1 cellular context compared by ENCODE assay signal in the genomic region with DNA sequence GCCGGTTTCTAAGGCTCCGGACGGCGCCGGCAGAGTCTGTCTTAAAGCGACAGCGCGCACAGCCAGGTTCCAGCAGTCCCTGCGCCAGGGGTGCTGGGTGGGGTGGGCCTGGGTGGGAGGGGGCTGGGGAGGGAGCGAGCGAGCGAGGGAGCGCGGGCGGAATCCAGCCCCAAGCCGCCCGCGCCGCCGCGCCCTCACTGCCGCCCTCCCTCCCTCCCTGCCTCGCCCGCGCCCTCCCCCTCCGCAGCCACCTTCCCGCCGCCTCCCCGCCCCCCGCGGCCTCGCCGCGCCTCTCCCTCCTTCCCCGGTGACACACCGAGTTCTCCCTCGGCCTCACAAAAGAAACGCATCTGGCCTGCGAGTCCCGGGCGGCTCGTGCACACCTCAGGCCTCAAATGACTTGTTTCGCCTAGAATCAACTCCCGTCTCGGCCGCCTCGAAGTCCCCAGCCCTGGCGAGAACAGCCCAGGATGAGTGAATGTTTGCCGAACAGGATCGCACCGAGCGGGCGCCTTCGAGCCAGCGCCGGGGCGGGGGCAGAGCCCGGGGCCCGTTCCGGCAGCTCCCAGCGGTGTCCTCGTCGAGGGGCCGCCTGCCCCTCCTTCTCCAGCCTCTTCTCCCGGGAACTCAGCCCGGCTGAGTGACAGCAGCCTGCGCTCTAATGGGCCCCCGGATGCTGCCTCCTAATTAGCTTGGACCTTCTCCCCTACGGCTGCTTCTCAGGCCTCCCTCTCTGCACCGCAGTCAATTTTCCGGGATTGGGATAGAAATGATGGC.
TF ChIP-seq lines count a peak whose summit lies in the region.

A gene (minus strand): TSS at position 43 of the 777 bp plus-strand sequence. CDS start 347 bp downstream, outside the sequence.

TF ChIP-seq in HEK293, 187 proteins besides CTCF, POLR2A, EP300 and RAD21 (continued from another document and continues in another):
- TF ChIP-seq, protein P1, sequence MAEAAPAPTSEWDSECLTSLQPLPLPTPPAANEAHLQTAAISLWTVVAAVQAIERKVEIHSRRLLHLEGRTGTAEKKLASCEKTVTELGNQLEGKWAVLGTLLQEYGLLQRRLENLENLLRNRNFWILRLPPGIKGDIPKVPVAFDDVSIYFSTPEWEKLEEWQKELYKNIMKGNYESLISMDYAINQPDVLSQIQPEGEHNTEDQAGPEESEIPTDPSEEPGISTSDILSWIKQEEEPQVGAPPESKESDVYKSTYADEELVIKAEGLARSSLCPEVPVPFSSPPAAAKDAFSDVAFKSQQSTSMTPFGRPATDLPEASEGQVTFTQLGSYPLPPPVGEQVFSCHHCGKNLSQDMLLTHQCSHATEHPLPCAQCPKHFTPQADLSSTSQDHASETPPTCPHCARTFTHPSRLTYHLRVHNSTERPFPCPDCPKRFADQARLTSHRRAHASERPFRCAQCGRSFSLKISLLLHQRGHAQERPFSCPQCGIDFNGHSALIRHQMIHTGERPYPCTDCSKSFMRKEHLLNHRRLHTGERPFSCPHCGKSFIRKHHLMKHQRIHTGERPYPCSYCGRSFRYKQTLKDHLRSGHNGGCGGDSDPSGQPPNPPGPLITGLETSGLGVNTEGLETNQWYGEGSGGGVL (tag by site-specific recombination; IDR thresholded peaks at IDR 0.05): peak; percentile 93
- TF ChIP-seq SP3 (tag by site-specific recombination; IDR thresholded peaks at IDR 0.05): peak; percentile 81
- TF ChIP-seq OSR2 (tag by site-specific recombination; IDR thresholded peaks at IDR 0.05): peak; percentile 23; the same call in 1 of the 2 replicates
- peak; percentile 94 for TF ChIP-seq ZEB2 (tag by site-specific recombination; IDR thresholded peaks at IDR 0.05)
- peak; percentile 59; the same call in 1 of the 2 replicates for TF ChIP-seq ZNF629 (tag by site-specific recombination; IDR thresholded peaks at IDR 0.05)
- TF ChIP-seq, protein P2, sequence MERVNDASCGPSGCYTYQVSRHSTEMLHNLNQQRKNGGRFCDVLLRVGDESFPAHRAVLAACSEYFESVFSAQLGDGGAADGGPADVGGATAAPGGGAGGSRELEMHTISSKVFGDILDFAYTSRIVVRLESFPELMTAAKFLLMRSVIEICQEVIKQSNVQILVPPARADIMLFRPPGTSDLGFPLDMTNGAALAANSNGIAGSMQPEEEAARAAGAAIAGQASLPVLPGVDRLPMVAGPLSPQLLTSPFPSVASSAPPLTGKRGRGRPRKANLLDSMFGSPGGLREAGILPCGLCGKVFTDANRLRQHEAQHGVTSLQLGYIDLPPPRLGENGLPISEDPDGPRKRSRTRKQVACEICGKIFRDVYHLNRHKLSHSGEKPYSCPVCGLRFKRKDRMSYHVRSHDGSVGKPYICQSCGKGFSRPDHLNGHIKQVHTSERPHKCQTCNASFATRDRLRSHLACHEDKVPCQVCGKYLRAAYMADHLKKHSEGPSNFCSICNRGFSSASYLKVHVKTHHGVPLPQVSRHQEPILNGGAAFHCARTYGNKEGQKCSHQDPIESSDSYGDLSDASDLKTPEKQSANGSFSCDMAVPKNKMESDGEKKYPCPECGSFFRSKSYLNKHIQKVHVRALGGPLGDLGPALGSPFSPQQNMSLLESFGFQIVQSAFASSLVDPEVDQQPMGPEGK (tag by site-specific recombination; IDR thresholded peaks at IDR 0.05): peak; percentile 84; the same call in 1 of the 2 replicates
- TF ChIP-seq, protein P3, sequence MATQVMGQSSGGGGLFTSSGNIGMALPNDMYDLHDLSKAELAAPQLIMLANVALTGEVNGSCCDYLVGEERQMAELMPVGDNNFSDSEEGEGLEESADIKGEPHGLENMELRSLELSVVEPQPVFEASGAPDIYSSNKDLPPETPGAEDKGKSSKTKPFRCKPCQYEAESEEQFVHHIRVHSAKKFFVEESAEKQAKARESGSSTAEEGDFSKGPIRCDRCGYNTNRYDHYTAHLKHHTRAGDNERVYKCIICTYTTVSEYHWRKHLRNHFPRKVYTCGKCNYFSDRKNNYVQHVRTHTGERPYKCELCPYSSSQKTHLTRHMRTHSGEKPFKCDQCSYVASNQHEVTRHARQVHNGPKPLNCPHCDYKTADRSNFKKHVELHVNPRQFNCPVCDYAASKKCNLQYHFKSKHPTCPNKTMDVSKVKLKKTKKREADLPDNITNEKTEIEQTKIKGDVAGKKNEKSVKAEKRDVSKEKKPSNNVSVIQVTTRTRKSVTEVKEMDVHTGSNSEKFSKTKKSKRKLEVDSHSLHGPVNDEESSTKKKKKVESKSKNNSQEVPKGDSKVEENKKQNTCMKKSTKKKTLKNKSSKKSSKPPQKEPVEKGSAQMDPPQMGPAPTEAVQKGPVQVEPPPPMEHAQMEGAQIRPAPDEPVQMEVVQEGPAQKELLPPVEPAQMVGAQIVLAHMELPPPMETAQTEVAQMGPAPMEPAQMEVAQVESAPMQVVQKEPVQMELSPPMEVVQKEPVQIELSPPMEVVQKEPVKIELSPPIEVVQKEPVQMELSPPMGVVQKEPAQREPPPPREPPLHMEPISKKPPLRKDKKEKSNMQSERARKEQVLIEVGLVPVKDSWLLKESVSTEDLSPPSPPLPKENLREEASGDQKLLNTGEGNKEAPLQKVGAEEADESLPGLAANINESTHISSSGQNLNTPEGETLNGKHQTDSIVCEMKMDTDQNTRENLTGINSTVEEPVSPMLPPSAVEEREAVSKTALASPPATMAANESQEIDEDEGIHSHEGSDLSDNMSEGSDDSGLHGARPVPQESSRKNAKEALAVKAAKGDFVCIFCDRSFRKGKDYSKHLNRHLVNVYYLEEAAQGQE (tag by site-specific recombination; IDR thresholded peaks at IDR 0.05): 0 out of 2 replicates have a peak, but pooled peaks have one; percentile 22
- peak; percentile 54 for TF ChIP-seq ZNF76 (tag by site-specific recombination; IDR thresholded peaks at IDR 0.05; ENCODE audit: borderline replicate concordance, low read depth)
- TF ChIP-seq, protein P4, sequence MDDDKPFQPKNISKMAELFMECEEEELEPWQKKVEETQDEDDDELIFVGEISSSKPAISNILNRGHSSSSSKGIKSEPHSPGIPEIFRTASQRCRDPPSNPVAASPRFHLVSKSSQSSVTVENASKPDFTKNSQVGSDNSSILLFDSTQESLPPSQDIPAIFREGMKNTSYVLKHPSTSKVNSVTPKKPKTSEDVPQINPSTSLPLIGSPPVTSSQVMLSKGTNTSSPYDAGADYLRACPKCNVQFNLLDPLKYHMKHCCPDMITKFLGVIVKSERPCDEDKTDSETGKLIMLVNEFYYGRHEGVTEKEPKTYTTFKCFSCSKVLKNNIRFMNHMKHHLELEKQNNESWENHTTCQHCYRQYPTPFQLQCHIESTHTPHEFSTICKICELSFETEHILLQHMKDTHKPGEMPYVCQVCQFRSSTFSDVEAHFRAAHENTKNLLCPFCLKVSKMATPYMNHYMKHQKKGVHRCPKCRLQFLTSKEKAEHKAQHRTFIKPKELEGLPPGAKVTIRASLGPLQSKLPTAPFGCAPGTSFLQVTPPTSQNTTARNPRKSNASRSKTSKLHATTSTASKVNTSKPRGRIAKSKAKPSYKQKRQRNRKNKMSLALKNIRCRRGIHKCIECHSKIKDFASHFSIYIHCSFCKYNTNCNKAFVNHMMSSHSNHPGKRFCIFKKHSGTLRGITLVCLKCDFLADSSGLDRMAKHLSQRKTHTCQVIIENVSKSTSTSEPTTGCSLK (tag by site-specific recombination; IDR thresholded peaks at IDR 0.05): no peak
- peak; percentile 98 for TF ChIP-seq ZBTB17 (tag by site-specific recombination; IDR thresholded peaks at IDR 0.05)
- TF ChIP-seq ZNF16 (tag by site-specific recombination; IDR thresholded peaks at IDR 0.05; ENCODE audit: low read depth): no peak
- no peak for TF ChIP-seq SCRT2 (tag by site-specific recombination; IDR thresholded peaks at IDR 0.05)
- TF ChIP-seq ZNF324 (tag by site-specific recombination; IDR thresholded peaks at IDR 0.05): peak; percentile 65; the same call in 1 of the 2 replicates
- TF ChIP-seq, protein P5, sequence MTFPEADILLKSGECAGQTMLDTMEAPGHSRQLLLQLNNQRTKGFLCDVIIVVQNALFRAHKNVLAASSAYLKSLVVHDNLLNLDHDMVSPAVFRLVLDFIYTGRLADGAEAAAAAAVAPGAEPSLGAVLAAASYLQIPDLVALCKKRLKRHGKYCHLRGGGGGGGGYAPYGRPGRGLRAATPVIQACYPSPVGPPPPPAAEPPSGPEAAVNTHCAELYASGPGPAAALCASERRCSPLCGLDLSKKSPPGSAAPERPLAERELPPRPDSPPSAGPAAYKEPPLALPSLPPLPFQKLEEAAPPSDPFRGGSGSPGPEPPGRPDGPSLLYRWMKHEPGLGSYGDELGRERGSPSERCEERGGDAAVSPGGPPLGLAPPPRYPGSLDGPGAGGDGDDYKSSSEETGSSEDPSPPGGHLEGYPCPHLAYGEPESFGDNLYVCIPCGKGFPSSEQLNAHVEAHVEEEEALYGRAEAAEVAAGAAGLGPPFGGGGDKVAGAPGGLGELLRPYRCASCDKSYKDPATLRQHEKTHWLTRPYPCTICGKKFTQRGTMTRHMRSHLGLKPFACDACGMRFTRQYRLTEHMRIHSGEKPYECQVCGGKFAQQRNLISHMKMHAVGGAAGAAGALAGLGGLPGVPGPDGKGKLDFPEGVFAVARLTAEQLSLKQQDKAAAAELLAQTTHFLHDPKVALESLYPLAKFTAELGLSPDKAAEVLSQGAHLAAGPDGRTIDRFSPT (tag by site-specific recombination; IDR thresholded peaks at IDR 0.05): peak; percentile 25; the same call in 1 of the 2 replicates
- TF ChIP-seq ZXDB (tag by site-specific recombination; IDR thresholded peaks at IDR 0.05): peak; percentile 80
- TF ChIP-seq KLF9 (tag by site-specific recombination; IDR thresholded peaks at IDR 0.05; ENCODE audit: low read depth): peak; percentile 74
- TF ChIP-seq ZNF707 (tag by site-specific recombination; IDR thresholded peaks at IDR 0.05): no peak
- no peak for TF ChIP-seq ZNF433 (tag by site-specific recombination; IDR thresholded peaks at IDR 0.05; ENCODE audit: low read depth)
- TF ChIP-seq, protein P6, sequence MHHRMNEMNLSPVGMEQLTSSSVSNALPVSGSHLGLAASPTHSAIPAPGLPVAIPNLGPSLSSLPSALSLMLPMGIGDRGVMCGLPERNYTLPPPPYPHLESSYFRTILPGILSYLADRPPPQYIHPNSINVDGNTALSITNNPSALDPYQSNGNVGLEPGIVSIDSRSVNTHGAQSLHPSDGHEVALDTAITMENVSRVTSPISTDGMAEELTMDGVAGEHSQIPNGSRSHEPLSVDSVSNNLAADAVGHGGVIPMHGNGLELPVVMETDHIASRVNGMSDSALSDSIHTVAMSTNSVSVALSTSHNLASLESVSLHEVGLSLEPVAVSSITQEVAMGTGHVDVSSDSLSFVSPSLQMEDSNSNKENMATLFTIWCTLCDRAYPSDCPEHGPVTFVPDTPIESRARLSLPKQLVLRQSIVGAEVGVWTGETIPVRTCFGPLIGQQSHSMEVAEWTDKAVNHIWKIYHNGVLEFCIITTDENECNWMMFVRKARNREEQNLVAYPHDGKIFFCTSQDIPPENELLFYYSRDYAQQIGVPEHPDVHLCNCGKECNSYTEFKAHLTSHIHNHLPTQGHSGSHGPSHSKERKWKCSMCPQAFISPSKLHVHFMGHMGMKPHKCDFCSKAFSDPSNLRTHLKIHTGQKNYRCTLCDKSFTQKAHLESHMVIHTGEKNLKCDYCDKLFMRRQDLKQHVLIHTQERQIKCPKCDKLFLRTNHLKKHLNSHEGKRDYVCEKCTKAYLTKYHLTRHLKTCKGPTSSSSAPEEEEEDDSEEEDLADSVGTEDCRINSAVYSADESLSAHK (tag by site-specific recombination; IDR thresholded peaks at IDR 0.05): peak; percentile 53; the same call in 1 of the 2 replicates
- TF ChIP-seq KLF1 (tag by site-specific recombination; IDR thresholded peaks at IDR 0.05): peak; percentile 53; the same call in 1 of the 2 replicates
- TF ChIP-seq, protein P7, sequence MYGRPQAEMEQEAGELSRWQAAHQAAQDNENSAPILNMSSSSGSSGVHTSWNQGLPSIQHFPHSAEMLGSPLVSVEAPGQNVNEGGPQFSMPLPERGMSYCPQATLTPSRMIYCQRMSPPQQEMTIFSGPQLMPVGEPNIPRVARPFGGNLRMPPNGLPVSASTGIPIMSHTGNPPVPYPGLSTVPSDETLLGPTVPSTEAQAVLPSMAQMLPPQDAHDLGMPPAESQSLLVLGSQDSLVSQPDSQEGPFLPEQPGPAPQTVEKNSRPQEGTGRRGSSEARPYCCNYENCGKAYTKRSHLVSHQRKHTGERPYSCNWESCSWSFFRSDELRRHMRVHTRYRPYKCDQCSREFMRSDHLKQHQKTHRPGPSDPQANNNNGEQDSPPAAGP (tag by site-specific recombination; IDR thresholded peaks at IDR 0.05): peak; percentile 91
- TF ChIP-seq ZNF335 (tag by site-specific recombination; conservative IDR thresholded peaks at IDR 0.05): no peak
- TF ChIP-seq, protein P8, sequence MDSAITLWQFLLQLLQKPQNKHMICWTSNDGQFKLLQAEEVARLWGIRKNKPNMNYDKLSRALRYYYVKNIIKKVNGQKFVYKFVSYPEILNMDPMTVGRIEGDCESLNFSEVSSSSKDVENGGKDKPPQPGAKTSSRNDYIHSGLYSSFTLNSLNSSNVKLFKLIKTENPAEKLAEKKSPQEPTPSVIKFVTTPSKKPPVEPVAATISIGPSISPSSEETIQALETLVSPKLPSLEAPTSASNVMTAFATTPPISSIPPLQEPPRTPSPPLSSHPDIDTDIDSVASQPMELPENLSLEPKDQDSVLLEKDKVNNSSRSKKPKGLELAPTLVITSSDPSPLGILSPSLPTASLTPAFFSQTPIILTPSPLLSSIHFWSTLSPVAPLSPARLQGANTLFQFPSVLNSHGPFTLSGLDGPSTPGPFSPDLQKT (IDR thresholded peaks at IDR 0.05; ENCODE audit: borderline replicate concordance, low read depth, low read length): no peak
- TF ChIP-seq ZNF239 (tag by site-specific recombination; IDR thresholded peaks at IDR 0.05): no peak
- TF ChIP-seq ZFHX2 (tag by site-specific recombination; conservative IDR thresholded peaks at IDR 0.05): peak; percentile 45; the same call in 1 of the 2 replicates
- TF ChIP-seq ZNF624 (tag by site-specific recombination; IDR thresholded peaks at IDR 0.05): no peak
- TF ChIP-seq, protein P9, sequence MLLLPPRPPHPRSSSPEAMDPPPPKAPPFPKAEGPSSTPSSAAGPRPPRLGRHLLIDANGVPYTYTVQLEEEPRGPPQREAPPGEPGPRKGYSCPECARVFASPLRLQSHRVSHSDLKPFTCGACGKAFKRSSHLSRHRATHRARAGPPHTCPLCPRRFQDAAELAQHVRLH (tag by site-specific recombination; IDR thresholded peaks at IDR 0.05): peak; percentile 36; the same call in 1 of the 2 replicates
- peak; percentile 94 for TF ChIP-seq ZBTB8A (tag by site-specific recombination; IDR thresholded peaks at IDR 0.05)
- no peak for TF ChIP-seq GLI4 (tag by site-specific recombination; IDR thresholded peaks at IDR 0.05)
- no peak; the same call in 1 of the 2 replicates for TF ChIP-seq ZNF843 (tag by site-specific recombination; IDR thresholded peaks at IDR 0.05)
- TF ChIP-seq ZNF2 (tag by site-specific recombination; IDR thresholded peaks at IDR 0.05): peak; percentile 76; the same call in 1 of the 2 replicates
- peak; percentile 92 for TF ChIP-seq ZFP37 (tag by site-specific recombination; IDR thresholded peaks at IDR 0.05)
- peak; percentile 92; the same call in 1 of the 2 replicates for TF ChIP-seq ZNF561 (tag by site-specific recombination; IDR thresholded peaks at IDR 0.05; ENCODE audit: borderline replicate concordance)
- TF ChIP-seq ZNF394 (tag by site-specific recombination; IDR thresholded peaks at IDR 0.05; ENCODE audit: borderline replicate concordance): peak; percentile 40; the same call in 1 of the 2 replicates
- TF ChIP-seq ZNF521 (tag by site-specific recombination; IDR thresholded peaks at IDR 0.05): no peak
- TF ChIP-seq ZBTB48 (tag by site-specific recombination; IDR thresholded peaks at IDR 0.05): peak; percentile 46; the same call in 1 of the 2 replicates
- no peak for TF ChIP-seq ZNF529 (tag by site-specific recombination; IDR thresholded peaks at IDR 0.05; ENCODE audit: insufficient replicate concordance)
- TF ChIP-seq SP2 (tag by site-specific recombination; IDR thresholded peaks at IDR 0.05): peak; percentile 55
- peak; percentile 88 for TF ChIP-seq GLIS1 (tag by site-specific recombination; IDR thresholded peaks at IDR 0.05)
